22 cellular contexts compared by ENCODE assay signal in the genomic region with DNA sequence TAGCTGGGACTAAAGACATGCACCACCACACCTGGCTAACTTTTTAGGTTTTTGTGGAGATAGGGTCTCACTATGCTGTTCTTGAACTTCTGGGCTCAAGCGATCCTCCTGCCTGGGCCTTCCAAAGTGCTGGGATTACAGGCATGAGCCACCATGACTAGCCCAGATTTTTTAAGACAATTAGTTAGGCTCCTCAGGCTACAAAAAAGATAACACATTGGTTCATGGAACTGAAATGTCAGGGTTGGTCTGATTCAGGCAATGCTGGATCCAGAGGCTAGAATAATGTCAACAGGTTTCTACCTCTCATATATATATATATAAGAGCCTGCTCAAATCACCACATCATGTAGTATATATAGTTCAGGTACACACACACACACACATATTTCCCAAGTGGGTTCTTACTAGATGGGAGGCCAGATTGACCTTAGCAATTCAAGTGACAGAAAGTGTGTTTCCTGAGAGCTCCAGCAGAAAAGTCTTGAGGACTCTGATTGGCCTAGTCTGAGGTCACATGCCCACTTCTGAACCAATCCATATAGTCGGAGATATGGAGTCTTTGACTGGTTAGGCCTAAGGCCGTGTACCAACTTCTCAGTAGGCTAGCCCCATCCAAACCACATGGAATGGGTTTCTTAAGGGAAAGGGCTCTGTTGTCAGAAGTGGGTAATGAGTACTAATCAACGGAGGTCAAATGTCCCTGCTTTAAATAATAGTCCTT.
"Had no signal": no experiment of that assay in that cellular context is flagged by ENCODE, and none has a peak within 500 bp of the region (broad histone marks: within the 10 kb centered on the region; RNA-seq: fewer than 3 reads in every experiment).

No MANE protein-coding gene starts in this region.

- H3K36me3 ChIP-seq: adrenal gland, Peyer's patch, WERI-Rb-1 had no signal

- FAIRE-seq: colon had no signal

- H3K4me1 ChIP-seq: adrenal gland had no signal

- DNase-seq: activated CD4-positive, alpha-beta T cell treated with anti-CD3 and anti-CD28 coated beads for 48 hours; activated CD4-positive, alpha-beta T cell treated with anti-CD3 and anti-CD28 coated beads, Interleukin-2, amount 50 U/mL, for 4 hours; activated CD4-positive, CD25-positive, alpha-beta regulatory T cell treated with anti-CD3 and anti-CD28 coated beads, Interleukin-2, amount 50 U/mL, for 72 hours; activated CD8-positive, alpha-beta memory T cell treated with anti-CD3 and anti-CD28 coated beads, Interleukin-2, amount 50 U/mL, for 48 hours; activated CD8-positive, alpha-beta T cell treated with anti-CD3 and anti-CD28 coated beads, Interleukin-2, amount 10 ng/mL, durations not matched to agents 7 days and 5 days; activated naive CD4-positive, alpha-beta T cell treated with anti-CD3 and anti-CD28 coated beads, Interleukin-2, amount 50 U/mL, for 16 hours; activated naive CD8-positive, alpha-beta T cell treated with anti-CD3 and anti-CD28 coated beads, Interleukin-2, amount 10 ng/mL, durations not matched to agents 7 days and 5 days; activated T-cell treated with anti-CD3 and anti-CD28 coated beads, Interleukin-2, amount 50 U/mL, for 1 hour; adrenal gland; anterior cingulate cortex; cerebellar nuclear complex; NCI-H1092 treated with DMSO at 0.1 percent for 48 hours; NCI-H1417 treated with DMSO at 0.1 percent for 48 hours; NCI-H1694 treated with DMSO at 0.1 percent for 48 hours; NCI-H2029 treated with DMSO at 0.1 percent for 48 hours; NCI-H510A treated with DMSO at 0.1 percent for 48 hours; NCI-H69; Peyer's patch; SHP77 treated with DMSO at 0.1 percent for 48 hours; T-cell; WERI-Rb-1 had no signal

- H3K4me3 ChIP-seq: adrenal gland, Peyer's patch had no signal

- H3K27ac ChIP-seq: adrenal gland, Peyer's patch, WERI-Rb-1 had no signal

- ATAC-seq: activated CD8-positive, alpha-beta T cell treated with anti-CD3 and anti-CD28 coated beads, Interleukin-2, amount 10 ng/mL, durations not matched to agents 7 days and 5 days; T-cell had no signal

- H3K27me3 ChIP-seq: adrenal gland, Peyer's patch had no signal

- H3K9me3 ChIP-seq: adrenal gland, Peyer's patch had no signal
